Comparison of ENCODE assay signal across 8 cellular contexts in genomic region chr11:19988598-19988997, GRCh38.
DNase-seq lines count a peak whose midpoint lies in the region; ATAC-seq and TF ChIP-seq lines count a peak whose summit lies in the region.

No MANE protein-coding gene starts in this region.

- no peaks in the 10 kb centered on the region for H3K27me3 ChIP-seq in Caco-2 (replicated peaks; ENCODE audit: control insufficient read depth, insufficient read depth, low read length)
- H3K27me3 ChIP-seq in ascending aorta = no peaks in the 10 kb centered on the region
- no peaks in the 10 kb centered on the region for H3K27me3 ChIP-seq in heart right ventricle

- H3K27ac ChIP-seq in ascending aorta (peak overlapping the region; percentile 52 to 58), heart right ventricle (peak overlapping the region in 8 of 10 donors; percentile 5 to 71 (median 59))

- POLR2A ChIA-PET in Caco-2 (lab: Charles Lee) = no interaction called here
- POLR2A ChIA-PET in activated CD4-positive, alpha-beta T cell treated with anti-CD3 and anti-CD28 coated beads for 36 hours (lab: Charles Lee) = no interaction called here

- H3K4me1 Mint-ChIP-seq in Caco-2 (ENCODE audit: low read depth, unreplicated experiment) = peaks cover 45% of the 10 kb centered on the region
- H3K4me1 Mint-ChIP-seq in activated CD4-positive, alpha-beta T cell treated with anti-CD3 and anti-CD28 coated beads for 36 hours = no peaks in the 10 kb centered on the region

- H3K36me3 Mint-ChIP-seq in Caco-2 (ENCODE audit: insufficient read depth, unreplicated experiment) = peaks cover 7% of the 10 kb centered on the region
- H3K36me3 Mint-ChIP-seq in activated CD4-positive, alpha-beta T cell treated with anti-CD3 and anti-CD28 coated beads for 36 hours (ENCODE audit: low read depth) = no peaks in the 10 kb centered on the region

- CTCF ChIA-PET in Caco-2 (lab: Charles Lee) = no interaction called here
- CTCF ChIA-PET in activated CD4-positive, alpha-beta T cell treated with anti-CD3 and anti-CD28 coated beads for 36 hours (lab: Charles Lee) = no interaction called here

- H3K9me3 Mint-ChIP-seq in Caco-2 (ENCODE audit: unreplicated experiment) = no peaks in the 10 kb centered on the region
- no peaks in the 10 kb centered on the region for H3K9me3 Mint-ChIP-seq in activated CD4-positive, alpha-beta T cell treated with anti-CD3 and anti-CD28 coated beads for 36 hours (ENCODE audit: low read depth)

- H3K27ac Mint-ChIP-seq in Caco-2 (ENCODE audit: unreplicated experiment) = peak overlapping the region; percentile 34
- H3K27ac Mint-ChIP-seq in activated CD4-positive, alpha-beta T cell treated with anti-CD3 and anti-CD28 coated beads for 36 hours = no peak overlapping the region

- DNase-seq in Caco-2 = no peak
- DNase-seq in ascending aorta (ENCODE audit: low spot score in 2 of 2) = peak in 1 of 2 donors; percentile 81
- DNase-seq in heart right ventricle = peak; percentile 18 to 22
- DNase-seq in pons (ENCODE audit: low spot score) = peak; percentile 73
- DNase-seq in activated CD4-positive, alpha-beta T cell treated with anti-CD3 and anti-CD28 coated beads for 36 hours = no peak
- DNase-seq in NK-92 treated with Interleukin-12 subunit alpha and Interleukin-12 subunit beta, amount 100 ng/mL, for 24 hours (lab: John Stamatoyannopoulos, UW) = no peak
- no peak for DNase-seq in SHP77 (lab: John Stamatoyannopoulos, UW)

- intact Hi-C loops in Caco-2 (cut with micrococcal nuclease; ENCODE audit: unreplicated experiment) = no loop called here
- intact Hi-C loops in ascending aorta (cut with DNase I) = no loop called here
- intact Hi-C loops in heart right ventricle (cut with DNase I) = no loop called here
- intact Hi-C loops in activated CD4-positive, alpha-beta T cell treated with anti-CD3 and anti-CD28 coated beads for 36 hours (cut with DNase I, micrococcal nuclease) = no loop called here

- no TSS peak for BruUV-seq in Caco-2 (replicated peaks; lab: Mats Ljungman, UMichigan)

- ATAC-seq in heart right ventricle = peak; percentile 41 to 90 (median 74)
- no peak for ATAC-seq in activated CD4-positive, alpha-beta T cell treated with anti-CD3 and anti-CD28 coated beads for 36 hours
- ATAC-seq in HG02623 (IDR thresholded peaks at IDR 0.05; ENCODE audit: unreplicated experiment) = no peak

- H3K4me3 ChIP-seq in Caco-2 (ENCODE audit: low read depth, low read length) = no peak overlapping the region
- no peak overlapping the region for H3K4me3 ChIP-seq in ascending aorta
- H3K4me3 ChIP-seq in heart right ventricle = no peak overlapping the region

- H3K27me3 Mint-ChIP-seq in Caco-2 (ENCODE audit: insufficient read depth, unreplicated experiment) = no peaks in the 10 kb centered on the region
- H3K27me3 Mint-ChIP-seq in activated CD4-positive, alpha-beta T cell treated with anti-CD3 and anti-CD28 coated beads for 36 hours = no peaks in the 10 kb centered on the region

- no peak for TF ChIP-seq CTCF in Caco-2 (IDR thresholded peaks at IDR 0.05; ENCODE audit: insufficient read depth in 1 of 2, low read depth in 1 of 2, low read length in 1 of 2, severe bottlenecking in 1 of 2, unreplicated experiment in 1 of 2)
- TF ChIP-seq CTCF in ascending aorta (IDR thresholded peaks at IDR 0.05) = no peak
- no peak for TF ChIP-seq CTCF in heart right ventricle (IDR thresholded peaks at IDR 0.05)

- H3K9me3 ChIP-seq in Caco-2 (no peaks in the 10 kb centered on the region), ascending aorta (no peaks in the 10 kb centered on the region), heart right ventricle (peaks cover 0 to 4% (median 0%) of the 10 kb centered on the region in 11 donors)

- H3K36me3 ChIP-seq in Caco-2 (ENCODE audit: control insufficient read depth, insufficient read depth, low read length) (no peaks in the 10 kb centered on the region), ascending aorta (peaks cover 49 to 82% of the 10 kb centered on the region in 2 donors), heart right ventricle (peaks cover 0 to 13% (median 0%) of the 10 kb centered on the region in 9 donors)

- H3K4me1 ChIP-seq in Caco-2 (peaks cover 38% of the 10 kb centered on the region), ascending aorta (peaks cover 0 to 20% of the 10 kb centered on the region in 2 donors), heart right ventricle (peaks cover 0 to 37% (median 15%) of the 10 kb centered on the region in 9 donors)

- H3K4me3 Mint-ChIP-seq in Caco-2 (ENCODE audit: unreplicated experiment) = no peak overlapping the region
- no peak overlapping the region for H3K4me3 Mint-ChIP-seq in activated CD4-positive, alpha-beta T cell treated with anti-CD3 and anti-CD28 coated beads for 36 hours

- 23 to 34% methylated on average over 2 of the region's 2 CpGs for WGBS in heart right ventricle, 2 donors

Comparison
In these comparisons a context has a peak if more than half of its experiments do, and no peak if none do; other contexts are left out.
1. DNase-seq: peak in heart right ventricle (2 of 2) and pons (single experiment); none in Caco-2 (0 of 2), activated CD4-positive, alpha-beta T cell treated with anti-CD3 and anti-CD28 coated beads for 36 hours (single experiment), NK-92 treated with Interleukin-12 subunit alpha and Interleukin-12 subunit beta, amount 100 ng/mL, for 24 hours (single experiment) and SHP77 (0 of 2).
2. ATAC-seq: peak in heart right ventricle (8 of 8); none in activated CD4-positive, alpha-beta T cell treated with anti-CD3 and anti-CD28 coated beads for 36 hours (single experiment) and HG02623 (single experiment).